9 cellular contexts compared by ENCODE assay signal in genomic region chr1:198788561-198789064, GRCh38.
DNase-seq lines count a peak whose midpoint lies in the region; ATAC-seq lines count a peak whose summit lies in the region.
"Had no signal": no experiment of that assay in that cellular context is flagged by ENCODE, and none has a peak within 500 bp of the region (broad histone marks: within the 10 kb centered on the region; RNA-seq: fewer than 3 reads in every experiment).

No MANE protein-coding gene starts in this region.

- no peaks in the 10 kb centered on the region for H3K27me3 Mint-ChIP-seq in activated T-cell treated with anti-CD3 and anti-CD28 coated beads, Interleukin-2, amount 50 U/mL, for 72 hours (ENCODE audit: low read depth)
- H3K27me3 Mint-ChIP-seq in stimulated activated memory B cell treated with anti-CD40 and anti-IgM and Interleukin-4, amounts not matched to agents 10 μg/mL and 1 μg/mL and 100 μg/mL, for 72 hours: peaks cover 9% of the 10 kb centered on the region

- H3K4me1 Mint-ChIP-seq in activated T-cell treated with anti-CD3 and anti-CD28 coated beads, Interleukin-2, amount 50 U/mL, for 72 hours (ENCODE audit: low read depth): peaks cover 4% of the 10 kb centered on the region
- H3K4me1 Mint-ChIP-seq in stimulated activated memory B cell treated with anti-CD40 and anti-IgM and Interleukin-4, amounts not matched to agents 10 μg/mL and 1 μg/mL and 100 μg/mL, for 72 hours: peaks cover 6% of the 10 kb centered on the region

- peaks cover 1% of the 10 kb centered on the region in 2 donors for H3K9me3 Mint-ChIP-seq in activated T-cell treated with anti-CD3 and anti-CD28 coated beads, Interleukin-2, amount 50 U/mL, for 72 hours
- no peaks in the 10 kb centered on the region for H3K9me3 Mint-ChIP-seq in stimulated activated memory B cell treated with anti-CD40 and anti-IgM and Interleukin-4, amounts not matched to agents 10 μg/mL and 1 μg/mL and 100 μg/mL, for 72 hours

- no peak overlapping the region for H3K27ac Mint-ChIP-seq in activated T-cell treated with anti-CD3 and anti-CD28 coated beads, Interleukin-2, amount 50 U/mL, for 72 hours
- H3K27ac Mint-ChIP-seq in stimulated activated memory B cell treated with anti-CD40 and anti-IgM and Interleukin-4, amounts not matched to agents 10 μg/mL and 1 μg/mL and 100 μg/mL, for 72 hours: no peak overlapping the region

- ATAC-seq in activated T-cell treated with anti-CD3 and anti-CD28 coated beads, Interleukin-2, amount 50 U/mL, for 72 hours (replicated peaks in 1 of 2): peak; percentile 81 to 83
- ATAC-seq in HG02678 (IDR thresholded peaks at IDR 0.05; ENCODE audit: unreplicated experiment): peak; percentile 86
- ATAC-seq in stimulated activated memory B cell treated with anti-CD40 and anti-IgM and Interleukin-4, amounts not matched to agents 10 μg/mL and 1 μg/mL and 100 μg/mL, for 72 hours: peak; percentile 76
- ATAC-seq: body of pancreas had no signal

- peak; percentile 9 to 19 for DNase-seq in activated T-cell treated with anti-CD3 and anti-CD28 coated beads, Interleukin-2, amount 50 U/mL, for 72 hours
- DNase-seq in activated T-cell treated with anti-CD3 and anti-CD28 coated beads for 4 hours (no peak), NCI-H69 (lab: John Stamatoyannopoulos, UW) (peak; percentile 69), germinal center (ENCODE audit: low spot score) (peak; percentile 28), NCI-H1417 treated with DMSO at 0.1 percent for 48 hours (lab: John Stamatoyannopoulos, UW) (no peak)
- DNase-seq in stimulated activated CD4-positive, alpha-beta T cell treated with anti-CD3 and anti-CD28 coated beads, Interleukin-1b, Interleukin-23, amount 100 ng/mL, for 48 hours: no peak

- no peak overlapping the region for H3K4me3 Mint-ChIP-seq in activated T-cell treated with anti-CD3 and anti-CD28 coated beads, Interleukin-2, amount 50 U/mL, for 72 hours
- no peak overlapping the region for H3K4me3 Mint-ChIP-seq in stimulated activated memory B cell treated with anti-CD40 and anti-IgM and Interleukin-4, amounts not matched to agents 10 μg/mL and 1 μg/mL and 100 μg/mL, for 72 hours

- no peaks in the 10 kb centered on the region for H3K36me3 Mint-ChIP-seq in activated T-cell treated with anti-CD3 and anti-CD28 coated beads, Interleukin-2, amount 50 U/mL, for 72 hours (ENCODE audit: insufficient read depth in 2 of 2)
- no peaks in the 10 kb centered on the region for H3K36me3 Mint-ChIP-seq in stimulated activated memory B cell treated with anti-CD40 and anti-IgM and Interleukin-4, amounts not matched to agents 10 μg/mL and 1 μg/mL and 100 μg/mL, for 72 hours

Comparison
In these comparisons a context has a peak if more than half of its experiments do, and no peak if none do; other contexts are left out.
1. DNase-seq: peak in activated T-cell treated with anti-CD3 and anti-CD28 coated beads, Interleukin-2, amount 50 U/mL, for 72 hours (2 of 2), NCI-H69 (single experiment) and germinal center (single experiment); none in activated T-cell treated with anti-CD3 and anti-CD28 coated beads for 4 hours (single experiment), NCI-H1417 treated with DMSO at 0.1 percent for 48 hours (single experiment) and stimulated activated CD4-positive, alpha-beta T cell treated with anti-CD3 and anti-CD28 coated beads, Interleukin-1b, Interleukin-23, amount 100 ng/mL, for 48 hours (single experiment).
2. Peak in every context shown above with its lines, with median percentiles within 50 percentile points of each other: ATAC-seq.